In genomic region chr3:31596176-31596575, GRCh38 we compare ENCODE assay signal across 23 cellular contexts.
DNase-seq lines count a peak whose midpoint lies in the region; ATAC-seq and TF ChIP-seq lines count a peak whose summit lies in the region.
"Had no signal": no experiment of that assay in that cellular context is flagged by ENCODE, and none has a peak within 500 bp of the region (broad histone marks: within the 10 kb centered on the region; RNA-seq: fewer than 3 reads in every experiment).

No MANE protein-coding gene starts in this region.

- no TSS peak for BruUV-seq in IMR-90 (replicated peaks; lab: Mats Ljungman, UMichigan)

- H4K91ac ChIP-seq in IMR-90 (ENCODE audit: insufficient read depth, low read depth, low read length) = no peak overlapping the region

- no peak overlapping the region for H3K56ac ChIP-seq in IMR-90 (ENCODE audit: extremely low read depth, insufficient read depth, low read length)

- no peak overlapping the region for H3K27ac ChIP-seq in IMR-90 (ENCODE audit: insufficient read depth, low read length)
- H3K27ac ChIP-seq: breast epithelium, coronary artery, esophagus squamous epithelium, SK-N-MC, tibial artery, VCaP had no signal

- no peak overlapping the region for H3K9ac ChIP-seq in IMR-90 (ENCODE audit: low read depth, low read length)

- H2BK20ac ChIP-seq in IMR-90 (ENCODE audit: low read depth, low read length) = no peak overlapping the region

- peaks cover 34% of the 10 kb centered on the region for H3K4me1 Mint-ChIP-seq in activated CD4-positive, alpha-beta T cell treated with anti-CD3 and anti-CD28 coated beads, Interleukin-2, amount 10 ng/mL, durations not matched to agents 7 days and 5 days
- H3K4me1 Mint-ChIP-seq in activated naive CD8-positive, alpha-beta T cell treated with anti-CD3 and anti-CD28 coated beads, Interleukin-2, amount 50 U/mL, for 24 hours = peaks cover 45% of the 10 kb centered on the region
- peaks cover 5% of the 10 kb centered on the region for H3K4me1 Mint-ChIP-seq in mesothelial cell of epicardium
- H3K4me1 Mint-ChIP-seq: GM23338, nephron had no signal

- H3K9me3 Mint-ChIP-seq in activated CD4-positive, alpha-beta T cell treated with anti-CD3 and anti-CD28 coated beads, Interleukin-2, amount 10 ng/mL, durations not matched to agents 7 days and 5 days = peaks cover 18% of the 10 kb centered on the region
- H3K9me3 Mint-ChIP-seq in activated naive CD8-positive, alpha-beta T cell treated with anti-CD3 and anti-CD28 coated beads, Interleukin-2, amount 50 U/mL, for 24 hours = peaks cover 15% of the 10 kb centered on the region
- H3K9me3 Mint-ChIP-seq in mesothelial cell of epicardium = peaks cover 27% of the 10 kb centered on the region
- H3K9me3 Mint-ChIP-seq: endodermal cell, GM23338, HFFc6 had no signal

- H3K9me3 ChIP-seq in IMR-90 (ENCODE audit: control insufficient read depth, insufficient read depth, low read length) = no peaks in the 10 kb centered on the region
- H3K9me3 ChIP-seq: breast epithelium, esophagus squamous epithelium, tibial artery had no signal

- peaks cover 3% of the 10 kb centered on the region; the same call in 1 of the 2 replicates for H4K20me1 ChIP-seq in IMR-90 (ENCODE audit: insufficient read depth, low read length)

- H3K23ac ChIP-seq in IMR-90 (ENCODE audit: low read depth, low read length) = no peak overlapping the region

- no peak overlapping the region for H3K18ac ChIP-seq in IMR-90 (ENCODE audit: low read depth, low read length)

- H2AFZ ChIP-seq in IMR-90 (replicated peaks; ENCODE audit: low read length, poor library complexity) = no peak overlapping the region
- H2AFZ ChIP-seq: GM23338 had no signal

- H3K4me1 ChIP-seq in IMR-90 (ENCODE audit: control insufficient read depth, insufficient read depth, low read length) = no peaks in the 10 kb centered on the region
- H3K4me1 ChIP-seq: breast epithelium had no signal

- H3K4ac ChIP-seq in IMR-90 (ENCODE audit: low read depth, low read length) = no peak overlapping the region

- no peak overlapping the region for H3K4me3 Mint-ChIP-seq in activated CD4-positive, alpha-beta T cell treated with anti-CD3 and anti-CD28 coated beads, Interleukin-2, amount 10 ng/mL, durations not matched to agents 7 days and 5 days
- no peak overlapping the region for H3K4me3 Mint-ChIP-seq in activated naive CD8-positive, alpha-beta T cell treated with anti-CD3 and anti-CD28 coated beads, Interleukin-2, amount 50 U/mL, for 24 hours
- no peak overlapping the region for H3K4me3 Mint-ChIP-seq in mesothelial cell of epicardium
- H3K4me3 Mint-ChIP-seq: endodermal cell, GM23338, HFFc6, nephron had no signal

- no peak overlapping the region for H2BK5ac ChIP-seq in IMR-90 (ENCODE audit: low read depth, low read length, poor library complexity, severe bottlenecking)

- no peak overlapping the region for H3K4me3 ChIP-seq in IMR-90 (ENCODE audit: insufficient read depth, low read depth, low read length)
- H3K4me3 ChIP-seq: breast epithelium, coronary artery, esophagus squamous epithelium, GM23338, SK-N-MC, tibial artery had no signal

- H3K27me3 Mint-ChIP-seq in activated CD4-positive, alpha-beta T cell treated with anti-CD3 and anti-CD28 coated beads, Interleukin-2, amount 10 ng/mL, durations not matched to agents 7 days and 5 days = no peaks in the 10 kb centered on the region
- no peaks in the 10 kb centered on the region for H3K27me3 Mint-ChIP-seq in activated naive CD8-positive, alpha-beta T cell treated with anti-CD3 and anti-CD28 coated beads, Interleukin-2, amount 50 U/mL, for 24 hours
- H3K27me3 Mint-ChIP-seq in mesothelial cell of epicardium (ENCODE audit: low read depth) = no peaks in the 10 kb centered on the region

- peak overlapping the region; percentile 79 for H3K27ac Mint-ChIP-seq in activated CD4-positive, alpha-beta T cell treated with anti-CD3 and anti-CD28 coated beads, Interleukin-2, amount 10 ng/mL, durations not matched to agents 7 days and 5 days
- H3K27ac Mint-ChIP-seq in activated naive CD8-positive, alpha-beta T cell treated with anti-CD3 and anti-CD28 coated beads, Interleukin-2, amount 50 U/mL, for 24 hours = peak overlapping the region; percentile 55
- peak overlapping the region; percentile 15 for H3K27ac Mint-ChIP-seq in mesothelial cell of epicardium
- H3K27ac Mint-ChIP-seq: endodermal cell, GM23338, HFFc6, nephron had no signal

- in situ Hi-C loops in IMR-90 (cut with MboI; ENCODE audit: low sequenced_read_pairs) = no loop called here

- TF ChIP-seq RAD21 in IMR-90 (IDR thresholded peaks at IDR 0.05; ENCODE audit: low read length) = no peak

- H3K36me3 Mint-ChIP-seq in activated CD4-positive, alpha-beta T cell treated with anti-CD3 and anti-CD28 coated beads, Interleukin-2, amount 10 ng/mL, durations not matched to agents 7 days and 5 days (ENCODE audit: low read depth) = peaks cover 83% of the 10 kb centered on the region
- H3K36me3 Mint-ChIP-seq in activated naive CD8-positive, alpha-beta T cell treated with anti-CD3 and anti-CD28 coated beads, Interleukin-2, amount 50 U/mL, for 24 hours (ENCODE audit: low read depth) = peaks cover 76% of the 10 kb centered on the region
- H3K36me3 Mint-ChIP-seq in mesothelial cell of epicardium = peaks cover 54% of the 10 kb centered on the region

- no peak overlapping the region for H2BK15ac ChIP-seq in IMR-90 (ENCODE audit: low read depth, low read length)

- no peak overlapping the region for H4K5ac ChIP-seq in IMR-90 (ENCODE audit: low read depth, low read length)

- H2AK5ac ChIP-seq in IMR-90 (ENCODE audit: low read depth, low read length) = no peak overlapping the region

- H3K9me1 ChIP-seq in IMR-90 (ENCODE audit: insufficient read depth, low read length) = no peaks in the 10 kb centered on the region

- no peak for TF ChIP-seq CTCF in IMR-90 (conservative IDR thresholded peaks at IDR 0.05; ENCODE audit: low read depth, low read length)
- no peak for TF ChIP-seq CTCF in mesothelial cell of epicardium (IDR thresholded peaks at IDR 0.05; ENCODE audit: unreplicated experiment)

- POLR2A ChIA-PET in activated CD4-positive, alpha-beta T cell treated with anti-CD3 and anti-CD28 coated beads, Interleukin-2, amount 10 ng/mL, durations not matched to agents 7 days and 5 days (lab: Charles Lee) = no interaction called here
- POLR2A ChIA-PET in IMR-90 (lab: Charles Lee; ENCODE audit: unreplicated experiment) = no interaction called here

- ATAC-seq in IMR-90 (ENCODE audit: low read depth) = no peak
- ATAC-seq in activated naive CD8-positive, alpha-beta T cell treated with anti-CD3 and anti-CD28 coated beads, Interleukin-2, amount 50 U/mL, for 24 hours = peak; percentile 68
- ATAC-seq in HG02623 (IDR thresholded peaks at IDR 0.05; ENCODE audit: unreplicated experiment) = no peak
- ATAC-seq: GM23338, left lobe of liver had no signal

- H3K79me1 ChIP-seq in IMR-90 (ENCODE audit: low read depth in 1 of 2, low read length in 2 of 2) = peaks cover 25 to 33% of the 10 kb centered on the region in 2 experiments

- peak overlapping the region; percentile 32; the same call in 1 of the 2 replicates for H3K14ac ChIP-seq in IMR-90 (replicated peaks; ENCODE audit: low read depth, low read length)

- H3K36me3 ChIP-seq in IMR-90 (ENCODE audit: control insufficient read depth, insufficient read depth, low read length) = peaks cover 10% of the 10 kb centered on the region
- H3K36me3 ChIP-seq: breast epithelium had no signal

- intact Hi-C loops in IMR-90 (cut with micrococcal nuclease) = no loop called here

- TF ChIP-seq POLR2A in IMR-90 (IDR thresholded peaks at IDR 0.05; ENCODE audit: low read depth, low read length) = no peak

- no peaks in the 10 kb centered on the region for H3K27me3 ChIP-seq in IMR-90 (ENCODE audit: control insufficient read depth, insufficient read depth, low read length)
- H3K27me3 ChIP-seq: breast epithelium, esophagus squamous epithelium, tibial artery had no signal

- H4K8ac ChIP-seq in IMR-90 (ENCODE audit: low read depth in 2 of 2, low read length in 2 of 2) = no peak overlapping the region

- no CpG with 5 or more reads among the region's 1 CpG for WGBS in IMR-90 (ENCODE audit: extremely low coverage in 2 of 2, insufficient read length in 1 of 2), 2 experiments

- no peak overlapping the region for H2AK9ac ChIP-seq in IMR-90 (replicated peaks; ENCODE audit: low read depth, low read length, poor library complexity)

- no peak overlapping the region for H3K4me2 ChIP-seq in IMR-90 (ENCODE audit: low read depth, low read length)
- H3K4me2 ChIP-seq: GM23338 had no signal

- dilution Hi-C loops in IMR-90 (cut with HindIII; ENCODE audit: low sequenced_read_pairs, unreplicated experiment) = no loop called here

- no peak overlapping the region for H2BK120ac ChIP-seq in IMR-90 (ENCODE audit: low read depth, low read length)

- CTCF ChIA-PET in activated CD4-positive, alpha-beta T cell treated with anti-CD3 and anti-CD28 coated beads, Interleukin-2, amount 10 ng/mL, durations not matched to agents 7 days and 5 days (lab: Charles Lee) = no interaction called here
- CTCF ChIA-PET in IMR-90 (lab: Yijun Ruan, JAX) = no interaction called here

- no peak for DNase-seq in activated CD4-positive, alpha-beta T cell treated with anti-CD3 and anti-CD28 coated beads, Interleukin-2, amount 10 ng/mL, durations not matched to agents 7 days and 5 days
- no peak for DNase-seq in activated CD4-positive, alpha-beta T cell treated with anti-CD3 and anti-CD28 coated beads, Interleukin-2, amount 50 U/mL, for 4 hours
- DNase-seq in IMR-90 = no peak
- DNase-seq in activated naive CD8-positive, alpha-beta T cell treated with anti-CD3 and anti-CD28 coated beads, Interleukin-2, amount 50 U/mL, for 24 hours = no peak
- DNase-seq in mesothelial cell of epicardium (ENCODE audit: low spot score in 2 of 2, unreplicated experiment in 2 of 2) = no peak
- no peak for DNase-seq in KG1 (lab: John Stamatoyannopoulos, UW)
- no peak for DNase-seq in germinal center (ENCODE audit: low spot score)
- DNase-seq: activated gamma-delta T cell treated with Interleukin-2 at 50 U/mL for 16 hours, endodermal cell, esophagus squamous epithelium, foreskin melanocyte, HFFc6, midbrain, NCI-H510A, tibial artery had no signal

TF ChIP-seq in IMR-90, 13 proteins besides CTCF, POLR2A, EP300 and RAD21:
- no peak for TF ChIP-seq MXI1 (IDR thresholded peaks at IDR 0.05; ENCODE audit: borderline replicate concordance, low read depth, low read length)
- TF ChIP-seq NFE2L2 (IDR thresholded peaks at IDR 0.05; ENCODE audit: low read depth, low read length) = no peak
- TF ChIP-seq CEBPB (IDR thresholded peaks at IDR 0.05; ENCODE audit: low read depth, low read length) = no peak
- TF ChIP-seq SMC3 (IDR thresholded peaks at IDR 0.05; ENCODE audit: low read depth, low read length) = no peak
- no peak for TF ChIP-seq MAZ (IDR thresholded peaks at IDR 0.05; ENCODE audit: borderline replicate concordance, low read depth, low read length)
- TF ChIP-seq FOS (IDR thresholded peaks at IDR 0.05; ENCODE audit: low read depth, low read length) = no peak

Comparison
In these comparisons a context has a peak if more than half of its experiments do, and no peak if none do; other contexts are left out.
1. H3K27ac Mint-ChIP-seq: peak in every context shown above with its lines; median percentile 79 in activated CD4-positive, alpha-beta T cell treated with anti-CD3 and anti-CD28 coated beads, Interleukin-2, amount 10 ng/mL, durations not matched to agents 7 days and 5 days; 55 in activated naive CD8-positive, alpha-beta T cell treated with anti-CD3 and anti-CD28 coated beads, Interleukin-2, amount 50 U/mL, for 24 hours; 15 in mesothelial cell of epicardium.